Comparison of ENCODE assay signal across 13 cellular contexts in the genomic region with DNA sequence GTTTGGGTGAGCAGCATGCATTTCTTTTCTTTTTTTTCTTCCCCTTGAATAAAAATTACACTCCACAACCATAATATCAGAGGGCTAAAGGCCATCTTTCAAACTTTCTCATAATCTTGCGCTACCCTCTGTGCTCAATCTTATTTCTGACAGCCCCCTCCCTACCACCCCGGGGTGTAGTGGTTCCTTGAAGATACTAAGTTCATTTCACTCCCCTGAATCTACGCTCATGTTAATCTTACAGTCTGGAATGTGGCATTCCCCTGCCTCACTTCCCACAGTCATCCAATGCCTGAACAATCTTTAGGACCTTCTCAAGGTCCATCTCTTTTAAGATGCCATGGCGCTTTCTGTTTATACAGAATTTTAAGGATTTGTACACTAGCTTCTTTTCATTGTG. TPM values are rescaled to one million over a fixed set of nuclear protein-coding genes. Genes with fewer than 3 reads are reported as not detected.
A peak's percentile ranks its signal among the peaks of the same experiment; 100 is the strongest.
DNase-seq lines count a peak whose midpoint lies in the region; ATAC-seq and TF ChIP-seq lines count a peak whose summit lies in the region.
"Had no signal": no experiment of that assay in that cellular context is flagged by ENCODE, and none has a peak within 500 bp of the region (broad histone marks: within the 10 kb centered on the region; RNA-seq: fewer than 3 reads in every experiment).

No MANE protein-coding gene starts in this region.

- no peaks in the 10 kb centered on the region for H3K79me2 ChIP-seq in neural cell (replicated peaks; ENCODE audit: insufficient read depth, low read length)

- H4K20me1 ChIP-seq in neural cell (ENCODE audit: insufficient read depth) = no peaks in the 10 kb centered on the region

- TF ChIP-seq CTCF in choroid plexus epithelial cell (conservative IDR thresholded peaks at IDR 0.05; ENCODE audit: low read depth, low read length) (no peak), neural cell (IDR thresholded peaks at IDR 0.05; ENCODE audit: poor library complexity, severe bottlenecking) (no peak), testis (IDR thresholded peaks at IDR 0.05) (no peak), foreskin keratinocyte (conservative IDR thresholded peaks at IDR 0.05) (no peak)

- no peaks in the 10 kb centered on the region for H3K36me3 ChIP-seq in neural cell (ENCODE audit: insufficient read depth, low read length)
- no peaks in the 10 kb centered on the region for H3K36me3 ChIP-seq in testis (ENCODE audit: low read depth, missing control alignments)
- H3K36me3 ChIP-seq: Peyer's patch had no signal

- H3K9ac ChIP-seq in neural cell (ENCODE audit: low read length) = peak overlapping the region; percentile 24

- no peak overlapping the region for H2AFZ ChIP-seq in neural cell (ENCODE audit: low read depth, low read length)

- H3K9me3 ChIP-seq in neural cell (ENCODE audit: low read length) (no peaks in the 10 kb centered on the region), testis (no peaks in the 10 kb centered on the region)
- H3K9me3 ChIP-seq: Caco-2, Peyer's patch had no signal

- peak overlapping the region; percentile 13 for H3K4me2 ChIP-seq in neural cell (ENCODE audit: low read length)

- DNase-seq in amniotic epithelial cell (ENCODE audit: low read depth) (peak; percentile 92), choroid plexus epithelial cell (ENCODE audit: low read depth) (peak; percentile 37), testis (no peak), foreskin keratinocyte (no peak), NCI-H2029 (lab: John Stamatoyannopoulos, UW) (no peak), occipital lobe (lab: John Stamatoyannopoulos, UW) (no peak)
- DNase-seq: NCI-H1417 treated with DMSO at 0.1 percent for 48 hours, NCI-H2029 treated with DMSO at 0.1 percent for 48 hours, NCI-H510A treated with DMSO at 0.1 percent for 48 hours, Peyer's patch had no signal

- H3K4me1 ChIP-seq in testis (peaks cover 25% of the 10 kb centered on the region), foreskin keratinocyte (no peaks in the 10 kb centered on the region)
- H3K4me1 ChIP-seq: Peyer's patch had no signal

- no peak overlapping the region for H3K4me3 ChIP-seq in choroid plexus epithelial cell (ENCODE audit: low read depth, low read length)
- H3K4me3 ChIP-seq in neural cell (ENCODE audit: low read length) = peak overlapping the region; percentile 50
- H3K4me3 ChIP-seq in testis = no peak overlapping the region
- H3K4me3 ChIP-seq: Peyer's patch had no signal

- no peaks in the 10 kb centered on the region for H3K9me2 ChIP-seq in neural cell (ENCODE audit: insufficient read depth, low read length)

- WGBS in testis, 2 donors = 36 to 44% methylated on average over 4 of the region's 4 CpGs

- no peak for TF ChIP-seq POLR2A in testis (IDR thresholded peaks at IDR 0.05)

- H3K27ac ChIP-seq in neural cell (ENCODE audit: low read length) (peak overlapping the region; percentile 71), testis (peak overlapping the region; percentile 37 to 83), foreskin keratinocyte (no peak overlapping the region)
- H3K27ac ChIP-seq: Peyer's patch had no signal

- intact Hi-C loops in testis (cut with DNase I; ENCODE audit: low total_unique reads) = no loop called here

- H3K27me3 ChIP-seq in neural cell (ENCODE audit: insufficient read depth, low read depth, low read length) (no peaks in the 10 kb centered on the region), testis (no peaks in the 10 kb centered on the region), foreskin keratinocyte (peaks cover 46% of the 10 kb centered on the region)
- H3K27me3 ChIP-seq: Peyer's patch had no signal

- TF ChIP-seq RAD21 in neural cell (conservative IDR thresholded peaks at IDR 0.05) = no peak

- no peak for ATAC-seq in GM21619 (IDR thresholded peaks at IDR 0.05; ENCODE audit: unreplicated experiment)
- no peak for ATAC-seq in foreskin keratinocyte

- no peak for TF ChIP-seq EP300 in neural cell (conservative IDR thresholded peaks at IDR 0.05; ENCODE audit: poor library complexity, severe bottlenecking)

- peaks cover 7% of the 10 kb centered on the region for H3F3A ChIP-seq in neural cell (ENCODE audit: insufficient read depth, low read length, poor library complexity, severe bottlenecking)

TF ChIP-seq in neural cell, 6 proteins besides CTCF, POLR2A, EP300 and RAD21:
- TF ChIP-seq MXI1 (conservative IDR thresholded peaks at IDR 0.05; ENCODE audit: poor library complexity, severe bottlenecking) (no peak), POLR2AphosphoS5 (IDR thresholded peaks at IDR 0.05) (no peak), SMC3 (conservative IDR thresholded peaks at IDR 0.05; ENCODE audit: poor library complexity) (no peak), TAF1 (IDR thresholded peaks at IDR 0.05; ENCODE audit: low read depth) (no peak), EZH2 (IDR thresholded peaks at IDR 0.05; ENCODE audit: borderline replicate concordance, insufficient read depth, low read length, poor library complexity, severe bottlenecking) (no peak)
- TF ChIP-seq, protein P1, sequence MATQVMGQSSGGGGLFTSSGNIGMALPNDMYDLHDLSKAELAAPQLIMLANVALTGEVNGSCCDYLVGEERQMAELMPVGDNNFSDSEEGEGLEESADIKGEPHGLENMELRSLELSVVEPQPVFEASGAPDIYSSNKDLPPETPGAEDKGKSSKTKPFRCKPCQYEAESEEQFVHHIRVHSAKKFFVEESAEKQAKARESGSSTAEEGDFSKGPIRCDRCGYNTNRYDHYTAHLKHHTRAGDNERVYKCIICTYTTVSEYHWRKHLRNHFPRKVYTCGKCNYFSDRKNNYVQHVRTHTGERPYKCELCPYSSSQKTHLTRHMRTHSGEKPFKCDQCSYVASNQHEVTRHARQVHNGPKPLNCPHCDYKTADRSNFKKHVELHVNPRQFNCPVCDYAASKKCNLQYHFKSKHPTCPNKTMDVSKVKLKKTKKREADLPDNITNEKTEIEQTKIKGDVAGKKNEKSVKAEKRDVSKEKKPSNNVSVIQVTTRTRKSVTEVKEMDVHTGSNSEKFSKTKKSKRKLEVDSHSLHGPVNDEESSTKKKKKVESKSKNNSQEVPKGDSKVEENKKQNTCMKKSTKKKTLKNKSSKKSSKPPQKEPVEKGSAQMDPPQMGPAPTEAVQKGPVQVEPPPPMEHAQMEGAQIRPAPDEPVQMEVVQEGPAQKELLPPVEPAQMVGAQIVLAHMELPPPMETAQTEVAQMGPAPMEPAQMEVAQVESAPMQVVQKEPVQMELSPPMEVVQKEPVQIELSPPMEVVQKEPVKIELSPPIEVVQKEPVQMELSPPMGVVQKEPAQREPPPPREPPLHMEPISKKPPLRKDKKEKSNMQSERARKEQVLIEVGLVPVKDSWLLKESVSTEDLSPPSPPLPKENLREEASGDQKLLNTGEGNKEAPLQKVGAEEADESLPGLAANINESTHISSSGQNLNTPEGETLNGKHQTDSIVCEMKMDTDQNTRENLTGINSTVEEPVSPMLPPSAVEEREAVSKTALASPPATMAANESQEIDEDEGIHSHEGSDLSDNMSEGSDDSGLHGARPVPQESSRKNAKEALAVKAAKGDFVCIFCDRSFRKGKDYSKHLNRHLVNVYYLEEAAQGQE (IDR thresholded peaks at IDR 0.05; ENCODE audit: borderline replicate concordance) = no peak

RNA-seq across cellular contexts. Expression of a gene that starts 9.0 kb away (rescaled TPM):
- polyA plus RNA-seq in neural cell (30.6 and 48.6 TPM in 2 replicates), testis (ENCODE audit: insufficient read depth, low read depth, low replicate concordance) (4.7 TPM), foreskin keratinocyte (6.7 and 8.2 TPM in 2 replicates)
- polyA minus RNA-seq in neural cell = 129 and 143 TPM in 2 replicates
- total RNA-seq in testis (1 to 10 TPM; 4.1 to 5.5 TPM), foreskin keratinocyte (18.9 and 20.6 TPM in 2 replicates), occipital lobe (60.7 TPM)

Comparison
In these comparisons a context has a peak if more than half of its experiments do, and no peak if none do; other contexts are left out.
1. DNase-seq: peak in amniotic epithelial cell (single experiment) and choroid plexus epithelial cell (single experiment); none in testis (single experiment), foreskin keratinocyte (0 of 2), NCI-H2029 (single experiment) and occipital lobe (single experiment).